In genomic region chr1:109695138-109695537, GRCh38 we compare ENCODE assay signal across 8 cellular contexts. TPM values are rescaled to one million over a fixed set of nuclear protein-coding genes. Genes with fewer than 3 reads are reported as not detected.
"Had no signal": no experiment of that assay in that cellular context is flagged by ENCODE, and none has a peak within 500 bp of the region (broad histone marks: within the 10 kb centered on the region; RNA-seq: fewer than 3 reads in every experiment).

No MANE protein-coding gene starts in this region.

RNA-seq across cellular contexts. Expression of gene GSTM1, which starts 7.5 kb away (rescaled TPM):
- total RNA-seq: activated naive CD4-positive, alpha-beta T cell treated with anti-CD3 and anti-CD28 coated beads for 36 hours; activated naive CD8-positive, alpha-beta T cell treated with anti-CD3 and anti-CD28 coated beads for 36 hours; activated naive CD8-positive, alpha-beta T cell treated with anti-CD3 and anti-CD28 coated beads, Interleukin-2, amount 10 ng/mL, durations not matched to agents 7 days and 5 days; astrocyte had no signal

RNA-seq across cellular contexts. Expression of gene GSTM5, which starts 16.9 kb away (rescaled TPM):
- total RNA-seq: activated naive CD4-positive, alpha-beta T cell treated with anti-CD3 and anti-CD28 coated beads for 36 hours; activated naive CD8-positive, alpha-beta T cell treated with anti-CD3 and anti-CD28 coated beads, Interleukin-2, amount 10 ng/mL, durations not matched to agents 7 days and 5 days; activated T-helper 17 cell treated with anti-CD3 and anti-CD28 coated beads, Interleukin-2, amount 50 U/mL, for 72 hours; astrocyte; bronchial epithelial cell; chondrocyte had no signal
- polyA plus RNA-seq: cardiac muscle cell had no signal
